Comparison of ENCODE assay signal across 1 cellular context in the genomic region with DNA sequence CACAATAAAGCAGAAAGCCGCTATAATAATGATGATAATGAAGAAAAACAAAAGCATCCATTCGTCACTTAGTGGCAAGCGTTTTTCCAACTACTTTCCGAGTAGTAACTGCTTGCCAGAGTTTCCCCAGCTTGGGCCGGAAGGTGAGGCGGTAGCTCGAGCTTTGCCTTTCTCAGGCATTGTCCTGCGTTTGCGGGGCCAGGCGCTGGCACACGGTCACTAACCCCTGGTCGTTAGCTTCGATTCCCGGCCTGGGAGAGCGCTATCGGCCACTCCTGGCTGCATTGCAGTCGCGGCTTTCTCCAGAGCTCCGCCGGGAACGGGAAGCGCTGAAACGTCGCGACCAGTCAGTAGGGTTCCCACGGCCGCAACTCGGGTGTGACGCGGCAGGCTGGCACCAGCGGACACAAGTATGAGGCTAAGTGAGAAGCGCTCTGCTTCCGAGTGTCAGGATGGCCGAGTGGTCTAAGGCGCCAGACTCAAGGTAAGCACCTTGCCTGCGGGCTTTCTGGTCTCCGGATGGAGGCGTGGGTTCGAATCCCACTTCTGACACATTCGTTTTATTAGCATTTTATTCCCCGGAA.
TF ChIP-seq lines count a peak whose summit lies in the region.

No MANE protein-coding gene starts in this region.

TF ChIP-seq in HepG2, 621 proteins besides CTCF, POLR2A, EP300 and RAD21 (continued from another document and continues in another):
- TF ChIP-seq, protein P1, sequence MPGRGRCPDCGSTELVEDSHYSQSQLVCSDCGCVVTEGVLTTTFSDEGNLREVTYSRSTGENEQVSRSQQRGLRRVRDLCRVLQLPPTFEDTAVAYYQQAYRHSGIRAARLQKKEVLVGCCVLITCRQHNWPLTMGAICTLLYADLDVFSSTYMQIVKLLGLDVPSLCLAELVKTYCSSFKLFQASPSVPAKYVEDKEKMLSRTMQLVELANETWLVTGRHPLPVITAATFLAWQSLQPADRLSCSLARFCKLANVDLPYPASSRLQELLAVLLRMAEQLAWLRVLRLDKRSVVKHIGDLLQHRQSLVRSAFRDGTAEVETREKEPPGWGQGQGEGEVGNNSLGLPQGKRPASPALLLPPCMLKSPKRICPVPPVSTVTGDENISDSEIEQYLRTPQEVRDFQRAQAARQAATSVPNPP (CRISPR knock-in tag; IDR thresholded peaks at IDR 0.05) = no peak; the same call in 1 of the 2 replicates
- TF ChIP-seq, protein P2, sequence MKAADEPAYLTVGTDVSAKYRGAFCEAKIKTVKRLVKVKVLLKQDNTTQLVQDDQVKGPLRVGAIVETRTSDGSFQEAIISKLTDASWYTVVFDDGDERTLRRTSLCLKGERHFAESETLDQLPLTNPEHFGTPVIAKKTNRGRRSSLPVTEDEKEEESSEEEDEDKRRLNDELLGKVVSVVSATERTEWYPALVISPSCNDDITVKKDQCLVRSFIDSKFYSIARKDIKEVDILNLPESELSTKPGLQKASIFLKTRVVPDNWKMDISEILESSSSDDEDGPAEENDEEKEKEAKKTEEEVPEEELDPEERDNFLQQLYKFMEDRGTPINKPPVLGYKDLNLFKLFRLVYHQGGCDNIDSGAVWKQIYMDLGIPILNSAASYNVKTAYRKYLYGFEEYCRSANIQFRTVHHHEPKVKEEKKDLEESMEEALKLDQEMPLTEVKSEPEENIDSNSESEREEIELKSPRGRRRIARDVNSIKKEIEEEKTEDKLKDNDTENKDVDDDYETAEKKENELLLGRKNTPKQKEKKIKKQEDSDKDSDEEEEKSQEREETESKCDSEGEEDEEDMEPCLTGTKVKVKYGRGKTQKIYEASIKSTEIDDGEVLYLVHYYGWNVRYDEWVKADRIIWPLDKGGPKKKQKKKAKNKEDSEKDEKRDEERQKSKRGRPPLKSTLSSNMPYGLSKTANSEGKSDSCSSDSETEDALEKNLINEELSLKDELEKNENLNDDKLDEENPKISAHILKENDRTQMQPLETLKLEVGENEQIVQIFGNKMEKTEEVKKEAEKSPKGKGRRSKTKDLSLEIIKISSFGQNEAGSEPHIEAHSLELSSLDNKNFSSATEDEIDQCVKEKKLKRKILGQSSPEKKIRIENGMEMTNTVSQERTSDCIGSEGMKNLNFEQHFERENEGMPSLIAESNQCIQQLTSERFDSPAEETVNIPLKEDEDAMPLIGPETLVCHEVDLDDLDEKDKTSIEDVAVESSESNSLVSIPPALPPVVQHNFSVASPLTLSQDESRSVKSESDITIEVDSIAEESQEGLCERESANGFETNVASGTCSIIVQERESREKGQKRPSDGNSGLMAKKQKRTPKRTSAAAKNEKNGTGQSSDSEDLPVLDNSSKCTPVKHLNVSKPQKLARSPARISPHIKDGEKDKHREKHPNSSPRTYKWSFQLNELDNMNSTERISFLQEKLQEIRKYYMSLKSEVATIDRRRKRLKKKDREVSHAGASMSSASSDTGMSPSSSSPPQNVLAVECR (CRISPR knock-in tag; IDR thresholded peaks at IDR 0.05; ENCODE audit: borderline replicate concordance) = peak; percentile 74
- TF ChIP-seq EEA1 (CRISPR knock-in tag; IDR thresholded peaks at IDR 0.05; ENCODE audit: borderline replicate concordance) (no peak), ETV6 (CRISPR knock-in tag; conservative IDR thresholded peaks at IDR 0.05) (peak; percentile 55), ZNF607 (CRISPR knock-in tag; IDR thresholded peaks at IDR 0.05; ENCODE audit: borderline replicate concordance) (no peak), PHF8 (CRISPR knock-in tag; IDR thresholded peaks at IDR 0.05) (peak; percentile 74), GTF3A (CRISPR knock-in tag; conservative IDR thresholded peaks at IDR 0.05) (no peak), U2AF2 (IDR thresholded peaks at IDR 0.05; ENCODE audit: low read depth, low read length) (no peak), ZEB1 (IDR thresholded peaks at IDR 0.05; ENCODE audit: insufficient replicate concordance, low read depth) (no peak), ZNF674 (CRISPR knock-in tag; IDR thresholded peaks at IDR 0.05; ENCODE audit: low read depth) (no peak), GATA4 (IDR thresholded peaks at IDR 0.05; ENCODE audit: borderline replicate concordance, low read depth) (0 out of 2 replicates have a peak, but pooled peaks have one; percentile 1), CREM (IDR thresholded peaks at IDR 0.05) (no peak), CREM (CRISPR knock-in tag; IDR thresholded peaks at IDR 0.05) (no peak), NKX3-1 (CRISPR knock-in tag; IDR thresholded peaks at IDR 0.05) (peak; percentile 74), NR1H2 (CRISPR knock-in tag; IDR thresholded peaks at IDR 0.05; ENCODE audit: borderline replicate concordance, low read depth) (no peak), NFE2L1 (CRISPR knock-in tag; IDR thresholded peaks at IDR 0.05; ENCODE audit: borderline replicate concordance) (peak; percentile 47; the same call in 1 of the 2 replicates), NFE2 (CRISPR knock-in tag; IDR thresholded peaks at IDR 0.05) (no peak), KDM5A (IDR thresholded peaks at IDR 0.05; ENCODE audit: borderline replicate concordance, low read length) (peak; percentile 31; the same call in 1 of the 2 replicates), ZNF746 (CRISPR knock-in tag; IDR thresholded peaks at IDR 0.05) (0 out of 2 replicates have a peak, but pooled peaks have one; percentile 54), ZNF44 (CRISPR knock-in tag; IDR thresholded peaks at IDR 0.05) (no peak), ZNF256 (CRISPR knock-in tag; conservative IDR thresholded peaks at IDR 0.05) (0 out of 2 replicates have a peak, but pooled peaks have one; percentile 22)
- TF ChIP-seq, protein P3, sequence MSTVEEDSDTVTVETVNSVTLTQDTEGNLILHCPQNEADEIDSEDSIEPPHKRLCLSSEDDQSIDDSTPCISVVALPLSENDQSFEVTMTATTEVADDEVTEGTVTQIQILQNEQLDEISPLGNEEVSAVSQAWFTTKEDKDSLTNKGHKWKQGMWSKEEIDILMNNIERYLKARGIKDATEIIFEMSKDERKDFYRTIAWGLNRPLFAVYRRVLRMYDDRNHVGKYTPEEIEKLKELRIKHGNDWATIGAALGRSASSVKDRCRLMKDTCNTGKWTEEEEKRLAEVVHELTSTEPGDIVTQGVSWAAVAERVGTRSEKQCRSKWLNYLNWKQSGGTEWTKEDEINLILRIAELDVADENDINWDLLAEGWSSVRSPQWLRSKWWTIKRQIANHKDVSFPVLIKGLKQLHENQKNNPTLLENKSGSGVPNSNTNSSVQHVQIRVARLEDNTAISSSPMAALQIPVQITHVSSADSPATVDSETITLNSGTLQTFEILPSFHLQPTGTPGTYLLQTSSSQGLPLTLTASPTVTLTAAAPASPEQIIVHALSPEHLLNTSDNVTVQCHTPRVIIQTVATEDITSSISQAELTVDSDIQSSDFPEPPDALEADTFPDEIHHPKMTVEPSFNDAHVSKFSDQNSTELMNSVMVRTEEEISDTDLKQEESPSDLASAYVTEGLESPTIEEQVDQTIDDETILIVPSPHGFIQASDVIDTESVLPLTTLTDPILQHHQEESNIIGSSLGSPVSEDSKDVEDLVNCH (CRISPR knock-in tag; IDR thresholded peaks at IDR 0.05) = no peak
- TF ChIP-seq, protein P4, sequence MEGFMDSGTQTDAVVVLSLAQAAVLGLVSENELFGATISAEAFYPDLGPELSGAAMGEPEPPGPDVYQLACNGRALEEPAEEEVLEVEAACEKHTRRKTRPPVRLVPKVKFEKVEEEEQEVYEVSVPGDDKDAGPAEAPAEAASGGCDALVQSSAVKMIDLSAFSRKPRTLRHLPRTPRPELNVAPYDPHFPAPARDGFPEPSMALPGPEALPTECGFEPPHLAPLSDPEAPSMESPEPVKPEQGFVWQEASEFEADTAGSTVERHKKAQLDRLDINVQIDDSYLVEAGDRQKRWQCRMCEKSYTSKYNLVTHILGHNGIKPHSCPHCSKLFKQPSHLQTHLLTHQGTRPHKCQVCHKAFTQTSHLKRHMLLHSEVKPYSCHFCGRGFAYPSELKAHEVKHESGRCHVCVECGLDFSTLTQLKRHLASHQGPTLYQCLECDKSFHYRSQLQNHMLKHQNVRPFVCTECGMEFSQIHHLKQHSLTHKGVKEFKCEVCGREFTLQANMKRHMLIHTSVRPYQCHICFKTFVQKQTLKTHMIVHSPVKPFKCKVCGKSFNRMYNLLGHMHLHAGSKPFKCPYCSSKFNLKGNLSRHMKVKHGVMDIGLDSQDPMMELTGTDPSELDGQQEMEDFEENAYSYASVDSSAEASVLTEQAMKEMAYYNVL (CRISPR knock-in tag; IDR thresholded peaks at IDR 0.05; ENCODE audit: borderline replicate concordance) = peak; percentile 75
- TF ChIP-seq, protein P5, sequence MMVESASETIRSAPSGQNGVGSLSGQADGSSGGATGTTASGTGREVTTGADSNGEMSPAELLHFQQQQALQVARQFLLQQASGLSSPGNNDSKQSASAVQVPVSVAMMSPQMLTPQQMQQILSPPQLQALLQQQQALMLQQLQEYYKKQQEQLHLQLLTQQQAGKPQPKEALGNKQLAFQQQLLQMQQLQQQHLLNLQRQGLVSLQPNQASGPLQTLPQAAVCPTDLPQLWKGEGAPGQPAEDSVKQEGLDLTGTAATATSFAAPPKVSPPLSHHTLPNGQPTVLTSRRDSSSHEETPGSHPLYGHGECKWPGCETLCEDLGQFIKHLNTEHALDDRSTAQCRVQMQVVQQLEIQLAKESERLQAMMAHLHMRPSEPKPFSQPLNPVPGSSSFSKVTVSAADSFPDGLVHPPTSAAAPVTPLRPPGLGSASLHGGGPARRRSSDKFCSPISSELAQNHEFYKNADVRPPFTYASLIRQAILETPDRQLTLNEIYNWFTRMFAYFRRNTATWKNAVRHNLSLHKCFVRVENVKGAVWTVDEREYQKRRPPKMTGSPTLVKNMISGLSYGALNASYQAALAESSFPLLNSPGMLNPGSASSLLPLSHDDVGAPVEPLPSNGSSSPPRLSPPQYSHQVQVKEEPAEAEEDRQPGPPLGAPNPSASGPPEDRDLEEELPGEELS (CRISPR knock-in tag; IDR thresholded peaks at IDR 0.05) = peak; percentile 31; the same call in 1 of the 2 replicates
- TF ChIP-seq, protein P6, sequence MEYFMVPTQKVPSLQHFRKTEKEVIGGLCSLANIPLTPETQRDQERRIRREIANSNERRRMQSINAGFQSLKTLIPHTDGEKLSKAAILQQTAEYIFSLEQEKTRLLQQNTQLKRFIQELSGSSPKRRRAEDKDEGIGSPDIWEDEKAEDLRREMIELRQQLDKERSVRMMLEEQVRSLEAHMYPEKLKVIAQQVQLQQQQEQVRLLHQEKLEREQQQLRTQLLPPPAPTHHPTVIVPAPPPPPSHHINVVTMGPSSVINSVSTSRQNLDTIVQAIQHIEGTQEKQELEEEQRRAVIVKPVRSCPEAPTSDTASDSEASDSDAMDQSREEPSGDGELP (IDR thresholded peaks at IDR 0.05; ENCODE audit: borderline replicate concordance, low read depth) = peak; percentile 21; the same call in 1 of the 2 replicates
- TF ChIP-seq, protein P7, sequence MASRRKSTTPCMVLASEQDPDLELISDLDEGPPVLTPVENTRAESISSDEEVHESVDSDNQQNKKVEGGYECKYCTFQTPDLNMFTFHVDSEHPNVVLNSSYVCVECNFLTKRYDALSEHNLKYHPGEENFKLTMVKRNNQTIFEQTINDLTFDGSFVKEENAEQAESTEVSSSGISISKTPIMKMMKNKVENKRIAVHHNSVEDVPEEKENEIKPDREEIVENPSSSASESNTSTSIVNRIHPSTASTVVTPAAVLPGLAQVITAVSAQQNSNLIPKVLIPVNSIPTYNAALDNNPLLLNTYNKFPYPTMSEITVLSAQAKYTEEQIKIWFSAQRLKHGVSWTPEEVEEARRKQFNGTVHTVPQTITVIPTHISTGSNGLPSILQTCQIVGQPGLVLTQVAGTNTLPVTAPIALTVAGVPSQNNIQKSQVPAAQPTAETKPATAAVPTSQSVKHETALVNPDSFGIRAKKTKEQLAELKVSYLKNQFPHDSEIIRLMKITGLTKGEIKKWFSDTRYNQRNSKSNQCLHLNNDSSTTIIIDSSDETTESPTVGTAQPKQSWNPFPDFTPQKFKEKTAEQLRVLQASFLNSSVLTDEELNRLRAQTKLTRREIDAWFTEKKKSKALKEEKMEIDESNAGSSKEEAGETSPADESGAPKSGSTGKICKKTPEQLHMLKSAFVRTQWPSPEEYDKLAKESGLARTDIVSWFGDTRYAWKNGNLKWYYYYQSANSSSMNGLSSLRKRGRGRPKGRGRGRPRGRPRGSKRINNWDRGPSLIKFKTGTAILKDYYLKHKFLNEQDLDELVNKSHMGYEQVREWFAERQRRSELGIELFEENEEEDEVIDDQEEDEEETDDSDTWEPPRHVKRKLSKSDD (CRISPR knock-in tag; IDR thresholded peaks at IDR 0.05; ENCODE audit: low read depth) = peak; percentile 67; the same call in 1 of the 2 replicates
- TF ChIP-seq, protein P8, sequence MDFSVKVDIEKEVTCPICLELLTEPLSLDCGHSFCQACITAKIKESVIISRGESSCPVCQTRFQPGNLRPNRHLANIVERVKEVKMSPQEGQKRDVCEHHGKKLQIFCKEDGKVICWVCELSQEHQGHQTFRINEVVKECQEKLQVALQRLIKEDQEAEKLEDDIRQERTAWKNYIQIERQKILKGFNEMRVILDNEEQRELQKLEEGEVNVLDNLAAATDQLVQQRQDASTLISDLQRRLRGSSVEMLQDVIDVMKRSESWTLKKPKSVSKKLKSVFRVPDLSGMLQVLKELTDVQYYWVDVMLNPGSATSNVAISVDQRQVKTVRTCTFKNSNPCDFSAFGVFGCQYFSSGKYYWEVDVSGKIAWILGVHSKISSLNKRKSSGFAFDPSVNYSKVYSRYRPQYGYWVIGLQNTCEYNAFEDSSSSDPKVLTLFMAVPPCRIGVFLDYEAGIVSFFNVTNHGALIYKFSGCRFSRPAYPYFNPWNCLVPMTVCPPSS (IDR thresholded peaks at IDR 0.05) = no peak
- TF ChIP-seq, protein P9, sequence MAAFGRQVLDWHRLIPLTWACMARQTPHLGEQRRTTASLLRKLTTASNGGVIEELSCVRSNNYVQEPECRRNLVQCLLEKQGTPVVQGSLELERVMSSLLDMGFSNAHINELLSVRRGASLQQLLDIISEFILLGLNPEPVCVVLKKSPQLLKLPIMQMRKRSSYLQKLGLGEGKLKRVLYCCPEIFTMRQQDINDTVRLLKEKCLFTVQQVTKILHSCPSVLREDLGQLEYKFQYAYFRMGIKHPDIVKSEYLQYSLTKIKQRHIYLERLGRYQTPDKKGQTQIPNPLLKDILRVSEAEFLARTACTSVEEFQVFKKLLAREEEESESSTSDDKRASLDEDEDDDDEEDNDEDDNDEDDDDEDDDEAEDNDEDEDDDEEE (CRISPR knock-in tag; IDR thresholded peaks at IDR 0.05) = no peak; the same call in 1 of the 2 replicates
- TF ChIP-seq, protein P10, sequence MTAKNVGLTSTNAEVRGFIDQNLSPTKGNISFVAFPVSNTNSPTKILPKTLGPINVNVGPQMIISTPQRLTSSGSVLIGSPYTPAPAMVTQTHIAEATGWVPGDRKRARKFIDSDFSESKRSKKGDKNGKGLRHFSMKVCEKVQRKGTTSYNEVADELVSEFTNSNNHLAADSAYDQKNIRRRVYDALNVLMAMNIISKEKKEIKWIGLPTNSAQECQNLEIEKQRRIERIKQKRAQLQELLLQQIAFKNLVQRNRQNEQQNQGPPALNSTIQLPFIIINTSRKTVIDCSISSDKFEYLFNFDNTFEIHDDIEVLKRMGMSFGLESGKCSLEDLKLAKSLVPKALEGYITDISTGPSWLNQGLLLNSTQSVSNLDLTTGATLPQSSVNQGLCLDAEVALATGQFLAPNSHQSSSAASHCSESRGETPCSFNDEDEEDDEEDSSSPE (CRISPR knock-in tag; IDR thresholded peaks at IDR 0.05) = 0 out of 2 replicates have a peak, but pooled peaks have one; percentile 21
